1 cellular context compared by ENCODE assay signal in the genomic region with DNA sequence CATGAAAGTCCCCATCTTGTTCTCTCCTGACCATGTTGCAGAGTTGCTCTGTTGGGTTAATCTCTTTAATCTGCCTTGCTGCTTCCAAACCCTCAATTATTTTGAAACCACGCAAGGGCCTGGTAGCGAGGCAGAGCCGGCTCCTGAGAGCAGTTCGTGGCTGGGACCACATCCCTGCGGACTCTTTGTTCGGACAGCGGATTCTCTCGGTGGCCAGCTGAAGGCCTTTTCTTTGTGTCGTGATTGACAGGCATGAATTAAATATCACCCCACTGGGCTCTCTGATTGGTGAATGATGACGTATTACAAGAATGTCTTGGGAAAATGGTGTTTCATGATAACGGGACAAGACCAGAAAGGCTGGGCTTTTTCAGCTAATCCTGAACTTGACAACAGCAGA.
TF ChIP-seq lines count a peak whose summit lies in the region.

No MANE protein-coding gene starts in this region.

TF ChIP-seq in GM23338, 12 proteins besides CTCF, POLR2A, EP300 and RAD21 (continued from another document):
- TF ChIP-seq REST (IDR thresholded peaks at IDR 0.05; ENCODE audit: unreplicated experiment): no peak
- TF ChIP-seq ZNF114 (CRISPR knock-in tag; IDR thresholded peaks at IDR 0.05): no peak
- no peak for TF ChIP-seq CREB1 (CRISPR knock-in tag; IDR thresholded peaks at IDR 0.05; ENCODE audit: low read depth)
- TF ChIP-seq, protein P1, sequence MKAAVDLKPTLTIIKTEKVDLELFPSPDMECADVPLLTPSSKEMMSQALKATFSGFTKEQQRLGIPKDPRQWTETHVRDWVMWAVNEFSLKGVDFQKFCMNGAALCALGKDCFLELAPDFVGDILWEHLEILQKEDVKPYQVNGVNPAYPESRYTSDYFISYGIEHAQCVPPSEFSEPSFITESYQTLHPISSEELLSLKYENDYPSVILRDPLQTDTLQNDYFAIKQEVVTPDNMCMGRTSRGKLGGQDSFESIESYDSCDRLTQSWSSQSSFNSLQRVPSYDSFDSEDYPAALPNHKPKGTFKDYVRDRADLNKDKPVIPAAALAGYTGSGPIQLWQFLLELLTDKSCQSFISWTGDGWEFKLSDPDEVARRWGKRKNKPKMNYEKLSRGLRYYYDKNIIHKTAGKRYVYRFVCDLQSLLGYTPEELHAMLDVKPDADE (IDR thresholded peaks at IDR 0.05): no peak
- TF ChIP-seq ZNF331 (CRISPR knock-in tag; IDR thresholded peaks at IDR 0.05; ENCODE audit: low read depth): no peak
- TF ChIP-seq EZH2 (IDR thresholded peaks at IDR 0.05; ENCODE audit: low read depth, unreplicated experiment): no peak
- no peak for TF ChIP-seq JUNB (IDR thresholded peaks at IDR 0.05; ENCODE audit: unreplicated experiment)
- TF ChIP-seq STAT1 (IDR thresholded peaks at IDR 0.05; ENCODE audit: unreplicated experiment): no peak
- TF ChIP-seq POLR2AphosphoS5 (IDR thresholded peaks at IDR 0.05; ENCODE audit: low read depth): no peak
- TF ChIP-seq EZH2phosphoT487 (IDR thresholded peaks at IDR 0.05; ENCODE audit: unreplicated experiment): no peak
- TF ChIP-seq NANOG (IDR thresholded peaks at IDR 0.05; ENCODE audit: borderline replicate concordance): no peak
